30 cellular contexts compared by ENCODE assay signal in genomic region chr18:48740846-48741485, GRCh38.
DNase-seq lines count a peak whose midpoint lies in the region; ATAC-seq, FAIRE-seq and TF ChIP-seq lines count a peak whose summit lies in the region.
"Had no signal": no experiment of that assay in that cellular context is flagged by ENCODE, and none has a peak within 500 bp of the region (broad histone marks: within the 10 kb centered on the region; RNA-seq: fewer than 3 reads in every experiment).

No MANE protein-coding gene starts in this region.

- no peaks in the 10 kb centered on the region for H3K27me3 ChIP-seq in right atrium auricular region
- H3K27me3 ChIP-seq in aorta (ENCODE audit: control insufficient read depth in 1 of 2, insufficient read depth in 2 of 2, low read length in 1 of 2), result no peaks in the 10 kb centered on the region
- no peaks in the 10 kb centered on the region for H3K27me3 ChIP-seq in pancreas
- no peaks in the 10 kb centered on the region for H3K27me3 ChIP-seq in upper lobe of left lung
- H3K27me3 ChIP-seq: adrenal gland, brain microvascular endothelial cell, sigmoid colon had no signal

- H3K9me3 ChIP-seq in right atrium auricular region (no peaks in the 10 kb centered on the region), aorta (ENCODE audit: control insufficient read depth, low read length) (no peaks in the 10 kb centered on the region), pancreas (no peaks in the 10 kb centered on the region), upper lobe of left lung (no peaks in the 10 kb centered on the region)
- H3K9me3 ChIP-seq: A549, adrenal gland, sigmoid colon had no signal

- no peak for TF ChIP-seq POLR2A in upper lobe of left lung (IDR thresholded peaks at IDR 0.05)

- FAIRE-seq in pancreas (lab: Jason Lieb, UNC), result no peak
- FAIRE-seq: A549, endothelial cell of umbilical vein, GM18507, GM19239 had no signal

- peak overlapping the region; percentile 58 for H3K27ac Mint-ChIP-seq in neural crest cell (ENCODE audit: unreplicated experiment)
- H3K27ac Mint-ChIP-seq: activated naive CD4-positive, alpha-beta T cell treated with anti-CD3 and anti-CD28 coated beads for 36 hours; IgD-negative memory B cell; immature natural killer cell; progenitor cell of endocrine pancreas; T-helper 17 cell had no signal

- ATAC-seq in Right ventricle myocardium inferior (peak; percentile 48), aorta (ENCODE audit: low FRiP score) (no peak), pancreas (no peak), upper lobe of left lung (ENCODE audit: low FRiP score in 2 of 2) (no peak)
- ATAC-seq: A549, GM23338, left lobe of liver, T-helper 17 cell had no signal

- no peak overlapping the region for H3K27ac ChIP-seq in right atrium auricular region
- peak overlapping the region in 1 of 2 donors; percentile 9 for H3K27ac ChIP-seq in aorta (ENCODE audit: low read depth in 1 of 2, low read length in 2 of 2)
- no peak overlapping the region for H3K27ac ChIP-seq in pancreas
- H3K27ac ChIP-seq in upper lobe of left lung, result no peak overlapping the region
- H3K27ac ChIP-seq: A549, brain microvascular endothelial cell, RWPE1, sigmoid colon, SK-N-MC had no signal

- intact Hi-C loops in Right ventricle myocardium inferior (cut with DNase I), result no loop called here
- intact Hi-C loops in aorta (cut with DNase I), result no loop called here
- intact Hi-C loops in pancreas (cut with DNase I), result no loop called here

- WGBS in aorta, 2 donors, result 9 to 36% methylated on average over 4 to 6 of the region's 6 CpGs
- 89 to 99% methylated on average over 5 to 6 of the region's 6 CpGs for WGBS in pancreas, 2 donors
- WGBS in upper lobe of left lung, 2 donors, result 83 to 97% methylated on average over 4 to 6 of the region's 6 CpGs

- peak overlapping the region; percentile 6 for H3K4me3 Mint-ChIP-seq in neural crest cell
- H3K4me3 Mint-ChIP-seq: activated naive CD4-positive, alpha-beta T cell treated with anti-CD3 and anti-CD28 coated beads for 36 hours; CD4-positive, alpha-beta memory T cell; GM23338; immature natural killer cell; T-helper 17 cell had no signal

- peaks cover 0 to 60% of the 10 kb centered on the region in 2 donors for H3K4me1 ChIP-seq in right atrium auricular region
- H3K4me1 ChIP-seq in aorta (ENCODE audit: control insufficient read depth in 1 of 2, insufficient read depth in 2 of 2, low read length in 2 of 2), result peaks cover 0 to 7% of the 10 kb centered on the region in 2 donors
- H3K4me1 ChIP-seq in pancreas, result no peaks in the 10 kb centered on the region
- peaks cover 3 to 21% (median 8%) of the 10 kb centered on the region in 4 donors for H3K4me1 ChIP-seq in upper lobe of left lung
- H3K4me1 ChIP-seq: A549 had no signal

- no peaks in the 10 kb centered on the region for H3K36me3 Mint-ChIP-seq in neural crest cell (ENCODE audit: low read depth)
- H3K36me3 Mint-ChIP-seq: CD4-positive, alpha-beta memory T cell; IgD-negative memory B cell; immature natural killer cell had no signal

- H3K4me3 ChIP-seq in right atrium auricular region (no peak overlapping the region), aorta (ENCODE audit: low read length in 2 of 2) (no peak overlapping the region), pancreas (no peak overlapping the region), upper lobe of left lung (no peak overlapping the region)
- H3K4me3 ChIP-seq: A549, adrenal gland, GM23338, sigmoid colon, SK-N-MC had no signal

- no peaks in the 10 kb centered on the region for H3K9me3 Mint-ChIP-seq in neural crest cell
- H3K9me3 Mint-ChIP-seq: activated naive CD4-positive, alpha-beta T cell treated with anti-CD3 and anti-CD28 coated beads for 36 hours; GM23338; IgD-negative memory B cell; immature natural killer cell had no signal

- peaks cover 42% of the 10 kb centered on the region for H3K4me1 Mint-ChIP-seq in neural crest cell
- H3K4me1 Mint-ChIP-seq: CD4-positive, alpha-beta memory T cell; GM23338; IgD-negative memory B cell; immature natural killer cell had no signal

- H3K36me3 ChIP-seq in right atrium auricular region (no peaks in the 10 kb centered on the region), aorta (ENCODE audit: control insufficient read depth in 1 of 2, insufficient read depth in 2 of 2, low read length in 1 of 2) (no peaks in the 10 kb centered on the region), pancreas (no peaks in the 10 kb centered on the region), upper lobe of left lung (no peaks in the 10 kb centered on the region)
- H3K36me3 ChIP-seq: adrenal gland, brain microvascular endothelial cell, sigmoid colon had no signal

- H3K27me3 Mint-ChIP-seq in neural crest cell (ENCODE audit: low read depth), result no peaks in the 10 kb centered on the region
- H3K27me3 Mint-ChIP-seq: IgD-negative memory B cell, progenitor cell of endocrine pancreas, T-helper 17 cell had no signal

- DNase-seq in Right ventricle myocardium inferior (ENCODE audit: missing footprints) (no peak), right atrium auricular region (ENCODE audit: low spot score) (no peak), foreskin melanocyte (peak; percentile 99), neural crest cell (ENCODE audit: low read depth, low spot score) (no peak), aorta (peak; percentile 62 to 77), pancreas (no peak), cerebellar nuclear complex (lab: John Stamatoyannopoulos, UW) (no peak), upper lobe of left lung (no peak)
- DNase-seq: activated CD4-positive, alpha-beta T cell treated with anti-CD3 and anti-CD28 coated beads, Interleukin-2, amount 50 U/mL, for 4 hours; activated naive CD4-positive, alpha-beta T cell treated with anti-CD3 and anti-CD28 coated beads for 36 hours; adrenal gland; AML-193; brain microvascular endothelial cell; CD4-positive, alpha-beta memory T cell; immature natural killer cell; NCI-H446 treated with DMSO at 0.1 percent for 48 hours; OCI-M1; sigmoid colon; stimulated activated CD4-positive, alpha-beta T cell treated with anti-CD3 and anti-CD28 coated beads, Interleukin-4, amount 100 ng/mL, for 1 hour; T-helper 17 cell had no signal

- TF ChIP-seq CTCF in right atrium auricular region (IDR thresholded peaks at IDR 0.05) (no peak), neural crest cell (conservative IDR thresholded peaks at IDR 0.05) (no peak), pancreas (IDR thresholded peaks at IDR 0.05) (no peak), upper lobe of left lung (IDR thresholded peaks at IDR 0.05) (no peak)

- TF ChIP-seq EP300 in upper lobe of left lung (IDR thresholded peaks at IDR 0.05), result no peak

Comparison
In these comparisons a context has a peak if more than half of its experiments do, and no peak if none do; other contexts are left out.
1. DNase-seq: peak in foreskin melanocyte (single experiment) and aorta (2 of 2); none in Right ventricle myocardium inferior (single experiment), right atrium auricular region (single experiment), neural crest cell (single experiment), pancreas (0 of 6), cerebellar nuclear complex (0 of 2) and upper lobe of left lung (0 of 2).